Comparison of ENCODE assay signal across 2 cellular contexts in genomic region chr19:32367948-32368536, GRCh38.
TF ChIP-seq lines count a peak whose summit lies in the region.

No MANE protein-coding gene starts in this region.

TF ChIP-seq in A549, 52 proteins besides CTCF, POLR2A, EP300 and RAD21:
- TF ChIP-seq MAFK (IDR thresholded peaks at IDR 0.05; ENCODE audit: partially characterized antibody): peak; percentile 12
- TF ChIP-seq ATOH8 (CRISPR knock-in tag; IDR thresholded peaks at IDR 0.05; ENCODE audit: low read depth): no peak

TF ChIP-seq in IMR-90, 13 proteins besides CTCF, POLR2A, EP300 and RAD21:
- TF ChIP-seq USF2 (IDR thresholded peaks at IDR 0.05; ENCODE audit: low read depth, low read length): no peak
- TF ChIP-seq MAFK (IDR thresholded peaks at IDR 0.05; ENCODE audit: low read depth, low read length): no peak
- no peak for TF ChIP-seq NFE2L2 (IDR thresholded peaks at IDR 0.05; ENCODE audit: low read depth, low read length)
- TF ChIP-seq FOS (IDR thresholded peaks at IDR 0.05; ENCODE audit: low read depth, low read length): no peak
- TF ChIP-seq RFX5 (IDR thresholded peaks at IDR 0.05; ENCODE audit: low read depth, low read length): no peak
- no peak for TF ChIP-seq ELK1 (IDR thresholded peaks at IDR 0.05; ENCODE audit: borderline replicate concordance, low read depth, low read length)
- TF ChIP-seq BHLHE40 (IDR thresholded peaks at IDR 0.05; ENCODE audit: low read depth, low read length): no peak
- no peak for TF ChIP-seq SMC3 (IDR thresholded peaks at IDR 0.05; ENCODE audit: low read depth, low read length)
- no peak for TF ChIP-seq CEBPB (IDR thresholded peaks at IDR 0.05; ENCODE audit: low read depth, low read length)
- TF ChIP-seq CHD1 (IDR thresholded peaks at IDR 0.05; ENCODE audit: low read depth, low read length): no peak
- TF ChIP-seq MAZ (IDR thresholded peaks at IDR 0.05; ENCODE audit: borderline replicate concordance, low read depth, low read length): no peak
- TF ChIP-seq RCOR1 (IDR thresholded peaks at IDR 0.05; ENCODE audit: insufficient replicate concordance, low read length): no peak
- TF ChIP-seq MXI1 (IDR thresholded peaks at IDR 0.05; ENCODE audit: borderline replicate concordance, low read depth, low read length): no peak
